ENCODE assay signal across 10 cellular contexts in the genomic region with DNA sequence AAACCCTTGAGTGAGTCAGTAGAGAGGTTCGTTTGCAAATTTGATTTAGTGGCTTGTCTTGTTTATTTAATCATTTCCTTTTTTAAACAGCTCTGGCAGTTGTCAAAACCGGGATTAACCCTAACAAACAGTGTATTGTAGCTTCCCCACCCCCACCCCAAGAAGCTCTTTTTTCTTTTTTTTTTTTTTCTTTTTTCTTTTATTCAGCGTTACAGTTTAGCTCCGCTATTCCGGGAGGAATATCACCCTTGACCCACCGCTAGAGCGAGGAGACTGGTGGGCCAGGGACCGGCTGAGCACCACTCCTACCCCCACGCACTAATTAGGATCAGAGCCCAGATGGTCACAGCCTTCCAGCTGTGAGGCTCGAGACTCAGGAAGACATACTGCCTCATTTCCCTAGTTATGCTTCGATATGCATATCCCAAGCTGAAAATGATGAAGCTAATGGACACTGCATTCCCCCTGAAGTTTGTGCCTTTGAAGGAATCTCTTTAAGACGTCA. TPM values are rescaled to one million over a fixed set of nuclear protein-coding genes. Genes with fewer than 3 reads are reported as not detected.
DNase-seq lines count a peak whose midpoint lies in the region; ATAC-seq and TF ChIP-seq lines count a peak whose summit lies in the region.
"Had no signal": no experiment of that assay in that cellular context is flagged by ENCODE, and none has a peak within 500 bp of the region (broad histone marks: within the 10 kb centered on the region; RNA-seq: fewer than 3 reads in every experiment).

No MANE protein-coding gene starts in this region.

- H3K4me2 ChIP-seq in OCI-LY3 (ENCODE audit: low read length), result peak overlapping the region; percentile 80
- peak overlapping the region; percentile 87 for H3K4me2 ChIP-seq in hepatocyte

- H3K79me2 ChIP-seq in OCI-LY3 (ENCODE audit: low read length) (peaks cover 90% of the 10 kb centered on the region), hepatocyte (peaks cover 57% of the 10 kb centered on the region)

- no peak for TF ChIP-seq EP300 in sigmoid colon (IDR thresholded peaks at IDR 0.05)

- intact Hi-C loops in sigmoid colon (cut with DNase I), result loop anchor here (5.0 to 10.0 kb wide), 6 partner anchors 63 to 910 kb away; partner anchors contain the start of gene BTC

- H2AFZ ChIP-seq in OCI-LY3 (ENCODE audit: low read depth, low read length) (no peak overlapping the region), hepatocyte (no peak overlapping the region)

- no peak for TF ChIP-seq CTCF in OCI-LY3 (IDR thresholded peaks at IDR 0.05; ENCODE audit: low read depth, low read length)
- no peak for TF ChIP-seq CTCF in hepatocyte (IDR thresholded peaks at IDR 0.05; ENCODE audit: poor library complexity)
- no peak for TF ChIP-seq CTCF in sigmoid colon (IDR thresholded peaks at IDR 0.05)

- H4K20me1 ChIP-seq in OCI-LY3 (ENCODE audit: insufficient read depth, low read length) (peaks cover 49% of the 10 kb centered on the region), hepatocyte (ENCODE audit: insufficient read depth, poor library complexity, severe bottlenecking) (no peaks in the 10 kb centered on the region)

- H3K4me3 ChIP-seq in GM08714 (ENCODE audit: low read length), result peak overlapping the region; percentile 79
- H3K4me3 ChIP-seq in OCI-LY3 (ENCODE audit: low read length), result peak overlapping the region; percentile 97
- peak overlapping the region; percentile 72 for H3K4me3 ChIP-seq in hepatocyte
- H3K4me3 ChIP-seq in sigmoid colon, result peak overlapping the region; percentile 53 to 78 (median 72)

- 27% methylated on average over 12 of the region's 12 CpGs for WGBS in hepatocyte (ENCODE audit: low lambda C conversion rate, missing lambda C conversion rate)
- WGBS in sigmoid colon, 2 donors, result 33 to 50% methylated on average over 12 of the region's 12 CpGs

- no peak for ATAC-seq in HG02885 (IDR thresholded peaks at IDR 0.05; ENCODE audit: poor library complexity, unreplicated experiment)
- no peak for ATAC-seq in HG02642 (IDR thresholded peaks at IDR 0.05; ENCODE audit: poor library complexity, unreplicated experiment)
- ATAC-seq in HG03025 (IDR thresholded peaks at IDR 0.05; ENCODE audit: low FRiP score, unreplicated experiment), result no peak

- no peak for DNase-seq in hepatocyte (ENCODE audit: low spot score)
- no peak for DNase-seq in sigmoid colon
- DNase-seq in NCI-H1105 (lab: John Stamatoyannopoulos, UW), result no peak
- DNase-seq: stimulated activated CD4-positive, alpha-beta T cell treated with anti-CD3 and anti-CD28 coated beads, Interleukin-4, amount 100 ng/mL, for 4 hours had no signal

- H3K9ac ChIP-seq in OCI-LY3 (ENCODE audit: low read length), result peak overlapping the region; percentile 100

- H3K9me2 ChIP-seq in hepatocyte (replicated peaks; ENCODE audit: insufficient read depth), result no peaks in the 10 kb centered on the region

- H3K27ac ChIP-seq in OCI-LY3 (ENCODE audit: low read length) (peak overlapping the region; percentile 96), hepatocyte (peak overlapping the region; percentile 86), sigmoid colon (peak overlapping the region in 3 of 4 donors; percentile 77 to 81 (median 79))
- H3K27ac ChIP-seq: VCaP had no signal

- H3K4me1 ChIP-seq in OCI-LY3 (ENCODE audit: low read length), result peaks cover 72% of the 10 kb centered on the region
- peaks cover 17% of the 10 kb centered on the region for H3K4me1 ChIP-seq in hepatocyte (ENCODE audit: insufficient read depth)
- peaks cover 0 to 22% (median 13%) of the 10 kb centered on the region in 4 donors for H3K4me1 ChIP-seq in sigmoid colon

- no peak for TF ChIP-seq POLR2A in sigmoid colon (IDR thresholded peaks at IDR 0.05)

- H3K36me3 ChIP-seq in OCI-LY3 (replicated peaks; ENCODE audit: low read depth, low read length) (peaks cover 36% of the 10 kb centered on the region), hepatocyte (replicated peaks; ENCODE audit: insufficient read depth, low read depth) (no peaks in the 10 kb centered on the region), sigmoid colon (no peaks in the 10 kb centered on the region)

- H3K9me3 ChIP-seq in OCI-LY3 (ENCODE audit: insufficient read depth, low read length), result no peaks in the 10 kb centered on the region
- no peaks in the 10 kb centered on the region for H3K9me3 ChIP-seq in hepatocyte (ENCODE audit: low read depth)
- H3K9me3 ChIP-seq in sigmoid colon, result no peaks in the 10 kb centered on the region

- H3K27me3 ChIP-seq in OCI-LY3 (ENCODE audit: low read depth, low read length) (no peaks in the 10 kb centered on the region), hepatocyte (no peaks in the 10 kb centered on the region), sigmoid colon (no peaks in the 10 kb centered on the region)

RNA-seq across cellular contexts. Expression of gene PARM1, which starts 2.0 kb away (rescaled TPM):
- total RNA-seq in hepatocyte (154 and 158 TPM in 2 replicates), sigmoid colon (10 to 100 TPM; 21.9 to 60.9 (median 50.8) TPM)
- polyA plus RNA-seq in hepatocyte (90.4 and 107 TPM in 2 replicates), sigmoid colon (100 to 1,000 TPM in 1 of 3 donors, 10 to 100 TPM in 2; 22.2 to 107 (median 25.8) TPM)
